ENCODE assay signal across 8 cellular contexts in the genomic region with DNA sequence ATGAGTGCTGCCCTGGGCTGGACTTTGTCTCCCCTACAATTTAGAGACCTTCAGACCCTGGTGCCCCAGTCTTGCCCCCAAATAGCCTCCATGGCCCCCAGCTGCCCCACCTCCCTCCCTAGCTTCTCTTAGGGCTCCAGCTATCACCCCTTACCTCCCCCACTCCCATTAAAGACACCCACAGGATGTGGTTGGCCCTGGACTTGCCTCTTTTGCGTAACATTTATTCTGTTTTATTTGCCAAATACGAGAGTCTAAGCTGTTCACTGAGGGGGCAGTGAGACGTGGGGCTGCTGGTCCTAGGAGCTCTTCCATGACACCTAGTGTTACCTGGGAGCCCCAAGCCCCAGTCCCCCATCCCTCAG. TPM values are rescaled to one million over a fixed set of nuclear protein-coding genes. Genes with fewer than 3 reads are reported as not detected.
DNase-seq lines count a peak whose midpoint lies in the region; ATAC-seq and TF ChIP-seq lines count a peak whose summit lies in the region.

No MANE protein-coding gene starts in this region.

- H3K27ac ChIP-seq in CD8-positive, alpha-beta T cell (ENCODE audit: low read depth, low read length): peak overlapping the region; percentile 95

- H3K27ac Mint-ChIP-seq in CD8-positive, alpha-beta T cell: peak overlapping the region; percentile 99
- peak overlapping the region; percentile 39 for H3K27ac Mint-ChIP-seq in mesothelial cell of epicardium

- no peaks in the 10 kb centered on the region for H3K27me3 Mint-ChIP-seq in CD8-positive, alpha-beta T cell (ENCODE audit: low read depth)
- no peaks in the 10 kb centered on the region for H3K27me3 Mint-ChIP-seq in mesothelial cell of epicardium (ENCODE audit: low read depth)

- H3K36me3 ChIP-seq in CD8-positive, alpha-beta T cell (ENCODE audit: insufficient read depth, low read length): peaks cover 28% of the 10 kb centered on the region

- H3K9me3 ChIP-seq in CD8-positive, alpha-beta T cell (ENCODE audit: low read length): no peaks in the 10 kb centered on the region

- peak; percentile 3 for ATAC-seq in CD8-positive, alpha-beta T cell
- ATAC-seq in GM18858 (IDR thresholded peaks at IDR 0.05; ENCODE audit: unreplicated experiment) (no peak), HG03159 (IDR thresholded peaks at IDR 0.05; ENCODE audit: unreplicated experiment) (no peak)

- H3K4me1 ChIP-seq in CD8-positive, alpha-beta T cell (ENCODE audit: insufficient read depth, low read length): peaks cover 39% of the 10 kb centered on the region

- peak overlapping the region; percentile 95 for H3K4me3 Mint-ChIP-seq in CD8-positive, alpha-beta T cell
- no peak overlapping the region for H3K4me3 Mint-ChIP-seq in mesothelial cell of epicardium

- DNase-seq in CD8-positive, alpha-beta T cell: peak in 4 of 7 experiments; percentile 40 to 71 (median 62)
- DNase-seq in NAMALWA (ENCODE audit: low spot score) (peak; percentile 37), amniotic epithelial cell (ENCODE audit: low read depth) (peak; percentile 79), mesothelial cell of epicardium (ENCODE audit: low spot score in 2 of 2, unreplicated experiment in 2 of 2) (no peak), G401 (ENCODE audit: low spot score) (no peak), NCI-H524 (lab: John Stamatoyannopoulos, UW) (no peak)

- H3K9me3 Mint-ChIP-seq in CD8-positive, alpha-beta T cell: no peaks in the 10 kb centered on the region
- H3K9me3 Mint-ChIP-seq in mesothelial cell of epicardium: no peaks in the 10 kb centered on the region

- peak overlapping the region; percentile 95 for H3K4me3 ChIP-seq in CD8-positive, alpha-beta T cell (ENCODE audit: low read depth, low read length)

- in situ Hi-C loops in G401 (cut with HindIII; ENCODE audit: low sequenced_read_pairs): no loop called here

- H3K36me3 Mint-ChIP-seq in CD8-positive, alpha-beta T cell: peaks cover 77% of the 10 kb centered on the region
- H3K36me3 Mint-ChIP-seq in mesothelial cell of epicardium: peaks cover 12% of the 10 kb centered on the region

- CTCF ChIA-PET in CD8-positive, alpha-beta T cell (lab: Charles Lee): interaction anchor here (1.2 to 10.9 kb wide), 7 partner anchors 9 to 203 kb away, joined by 3 to 187 read pairs (median 6); no protein-coding TSS in a partner anchor

- POLR2A ChIA-PET in CD8-positive, alpha-beta T cell (lab: Charles Lee): interaction anchor here (0.7 to 5.5 kb wide), 13 partner anchors 7 to 452 kb away, joined by 3 to 66 read pairs (median 4); a partner anchor contains a TSS

- no peaks in the 10 kb centered on the region for H3K27me3 ChIP-seq in CD8-positive, alpha-beta T cell (ENCODE audit: insufficient read depth, low read length)

- TF ChIP-seq CTCF in CD8-positive, alpha-beta T cell (IDR thresholded peaks at IDR 0.05): no peak
- no peak for TF ChIP-seq CTCF in mesothelial cell of epicardium (IDR thresholded peaks at IDR 0.05; ENCODE audit: unreplicated experiment)

- H3K4me1 Mint-ChIP-seq in CD8-positive, alpha-beta T cell (ENCODE audit: low read depth): peaks cover 41% of the 10 kb centered on the region
- H3K4me1 Mint-ChIP-seq in mesothelial cell of epicardium: peaks cover 36% of the 10 kb centered on the region

- intact Hi-C loops in CD8-positive, alpha-beta T cell (cut with DNase I, micrococcal nuclease): loop anchor here (1.0 to 10.0 kb wide), 4 partner anchors 35 to 1092 kb away; a partner anchor contains a TSS

RNA-seq across cellular contexts. Expression of a gene that starts 4.5 kb away (rescaled TPM):
- 100 to 1,000 TPM; 202 to 205 TPM for total RNA-seq in CD8-positive, alpha-beta T cell
- 8.9 to 11.1 TPM (median 9.2 TPM) in 3 replicates for total RNA-seq in mesothelial cell of epicardium
- total RNA-seq in G401 (2014; rRNA removed; shearing (Covaris generic)): 2.6 and 3.3 TPM in 2 replicates

RNA-seq across cellular contexts. Expression of a gene that starts 35.7 kb away (rescaled TPM):
- 10 to 100 TPM; 43.4 to 46.0 TPM for total RNA-seq in CD8-positive, alpha-beta T cell
- total RNA-seq in mesothelial cell of epicardium: 58.2 to 58.7 TPM (median 58.4 TPM) in 3 replicates
- total RNA-seq in G401 (2014; rRNA removed; shearing (Covaris generic)): 44.4 and 62.8 TPM in 2 replicates

Comparison
In these comparisons a context has a peak if more than half of its experiments do, and no peak if none do; other contexts are left out.
1. DNase-seq: peak in CD8-positive, alpha-beta T cell (4 of 7), NAMALWA (single experiment) and amniotic epithelial cell (single experiment); none in mesothelial cell of epicardium (0 of 2), G401 (single experiment) and NCI-H524 (0 of 2).
2. RNA of a gene that starts 4.5 kb away (total RNA-seq): 202 to 205 TPM in CD8-positive, alpha-beta T cell; 8.9 to 11.1 TPM in mesothelial cell of epicardium and 2.6 to 3.3 TPM in G401; every median in the first group is over 10 times any median in the second.